19 cellular contexts compared by ENCODE assay signal in the genomic region with DNA sequence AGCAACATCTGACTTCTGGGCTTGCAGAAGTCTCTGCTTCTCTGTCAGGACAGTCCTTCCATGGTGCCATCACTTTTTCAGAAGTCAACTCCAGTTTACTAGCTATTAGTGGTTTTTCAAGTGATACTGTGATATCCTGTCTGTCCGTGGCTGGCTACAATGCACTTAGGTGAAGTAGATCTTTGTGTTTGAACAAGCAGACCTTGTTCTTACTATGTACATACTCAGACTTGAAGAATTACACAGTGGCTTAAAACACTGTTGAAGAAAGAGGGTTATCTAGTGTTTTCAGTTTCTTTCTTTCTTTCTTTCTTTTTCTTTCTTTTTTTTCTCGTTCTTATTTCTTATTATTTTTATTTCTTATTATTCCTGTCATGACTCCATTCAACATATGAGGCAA.
"Had no signal": no experiment of that assay in that cellular context is flagged by ENCODE, and none has a peak within 500 bp of the region (broad histone marks: within the 10 kb centered on the region; RNA-seq: fewer than 3 reads in every experiment).

No MANE protein-coding gene starts in this region.

- ATAC-seq: esophagus mucosa; gastrocnemius medialis; mucosa of descending colon; naive thymus-derived CD8-positive, alpha-beta T cell; stimulated activated naive B cell treated with anti-CD40 and anti-IgM and Interleukin-4, amounts not matched to agents 10 μg/mL and 1 μg/mL and 100 μg/mL, for 72 hours; stimulated activated naive CD8-positive, alpha-beta T cell treated with anti-CD3 and anti-CD28 coated beads, Interleukin-15, amount 100 ng/mL, for 72 hours had no signal

- H3K4me1 Mint-ChIP-seq: naive thymus-derived CD8-positive, alpha-beta T cell; stimulated activated naive B cell treated with anti-CD40 and anti-IgM and Interleukin-4, amounts not matched to agents 10 μg/mL and 1 μg/mL and 100 μg/mL, for 72 hours; stimulated activated naive CD8-positive, alpha-beta T cell treated with anti-CD3 and anti-CD28 coated beads, Interleukin-15, amount 100 ng/mL, for 72 hours had no signal

- H3K27me3 Mint-ChIP-seq: stimulated activated naive B cell treated with anti-CD40 and anti-IgM and Interleukin-4, amounts not matched to agents 10 μg/mL and 1 μg/mL and 100 μg/mL, for 72 hours; stimulated activated naive CD8-positive, alpha-beta T cell treated with anti-CD3 and anti-CD28 coated beads, Interleukin-15, amount 100 ng/mL, for 72 hours had no signal

- H3K27me3 ChIP-seq: dorsolateral prefrontal cortex, gastrocnemius medialis, heart right ventricle, ovary, right atrium auricular region, sigmoid colon, testis, transverse colon had no signal

- DNase-seq: cortex of kidney; dorsolateral prefrontal cortex; effector CD8-positive, alpha-beta T cell; gastrocnemius medialis; heart right ventricle; kidney glomerular epithelial cell; mucosa of descending colon; naive thymus-derived CD8-positive, alpha-beta T cell; ovary; sigmoid colon; stimulated activated CD4-positive, alpha-beta T cell treated with anti-CD3 and anti-CD28 coated beads, Interleukin-2, amount 100 ng/mL, for 24 hours; stimulated activated CD4-positive, alpha-beta T cell treated with anti-CD3 and anti-CD28 coated beads, Interleukin-4, amount 100 ng/mL, for 4 hours; stimulated activated naive B cell treated with anti-CD40 and anti-IgM and Interleukin-4, amounts not matched to agents 10 μg/mL and 1 μg/mL and 100 μg/mL, for 72 hours; stimulated activated naive CD8-positive, alpha-beta T cell treated with anti-CD3 and anti-CD28 coated beads, Interleukin-15, amount 100 ng/mL, for 72 hours; testis; transverse colon had no signal

- H3K36me3 Mint-ChIP-seq: naive thymus-derived CD8-positive, alpha-beta T cell; stimulated activated naive B cell treated with anti-CD40 and anti-IgM and Interleukin-4, amounts not matched to agents 10 μg/mL and 1 μg/mL and 100 μg/mL, for 72 hours had no signal

- H3K27ac Mint-ChIP-seq: naive thymus-derived CD8-positive, alpha-beta T cell; stimulated activated naive B cell treated with anti-CD40 and anti-IgM and Interleukin-4, amounts not matched to agents 10 μg/mL and 1 μg/mL and 100 μg/mL, for 72 hours; stimulated activated naive CD8-positive, alpha-beta T cell treated with anti-CD3 and anti-CD28 coated beads, Interleukin-15, amount 100 ng/mL, for 72 hours had no signal

- H3K4me1 ChIP-seq: gastrocnemius medialis, right atrium auricular region, sigmoid colon had no signal

- H3K4me3 ChIP-seq: gastrocnemius medialis, heart right ventricle, mucosa of descending colon, ovary, right atrium auricular region, sigmoid colon, skin epidermis, testis, transverse colon had no signal

- H3K9me3 Mint-ChIP-seq: stimulated activated naive B cell treated with anti-CD40 and anti-IgM and Interleukin-4, amounts not matched to agents 10 μg/mL and 1 μg/mL and 100 μg/mL, for 72 hours; stimulated activated naive CD8-positive, alpha-beta T cell treated with anti-CD3 and anti-CD28 coated beads, Interleukin-15, amount 100 ng/mL, for 72 hours had no signal

- H3K4me3 Mint-ChIP-seq: naive thymus-derived CD8-positive, alpha-beta T cell; stimulated activated naive B cell treated with anti-CD40 and anti-IgM and Interleukin-4, amounts not matched to agents 10 μg/mL and 1 μg/mL and 100 μg/mL, for 72 hours; stimulated activated naive CD8-positive, alpha-beta T cell treated with anti-CD3 and anti-CD28 coated beads, Interleukin-15, amount 100 ng/mL, for 72 hours had no signal

- H3K27ac ChIP-seq: gastrocnemius medialis, heart right ventricle, ovary, right atrium auricular region, sigmoid colon, skin epidermis, testis, transverse colon had no signal

- H3K36me3 ChIP-seq: gastrocnemius medialis, heart right ventricle, ovary, right atrium auricular region, sigmoid colon, transverse colon had no signal

- H3K9me3 ChIP-seq: gastrocnemius medialis, heart right ventricle, mucosa of descending colon, ovary, right atrium auricular region, sigmoid colon, testis, transverse colon had no signal
